8 cellular contexts compared by ENCODE assay signal in genomic region chr4:183840311-183840710, GRCh38.
DNase-seq lines count a peak whose midpoint lies in the region; ATAC-seq and TF ChIP-seq lines count a peak whose summit lies in the region.

No MANE protein-coding gene starts in this region.

- no peaks in the 10 kb centered on the region for H3K4me1 Mint-ChIP-seq in naive thymus-derived CD4-positive, alpha-beta T cell

- no peak for TF ChIP-seq POLR2A in erythroblast (IDR thresholded peaks at IDR 0.05; ENCODE audit: low read length)

- no peak overlapping the region for H3K27ac ChIP-seq in naive thymus-derived CD4-positive, alpha-beta T cell (ENCODE audit: low read depth, low read length)

- H3K9me3 Mint-ChIP-seq in naive thymus-derived CD4-positive, alpha-beta T cell, result peaks cover 0 to 2% (median 0%) of the 10 kb centered on the region in 11 donors

- no peaks in the 10 kb centered on the region for H3K9me3 ChIP-seq in naive thymus-derived CD4-positive, alpha-beta T cell (ENCODE audit: control insufficient read depth in 2 of 3, low read length in 3 of 3)

- H3K4me3 Mint-ChIP-seq in naive thymus-derived CD4-positive, alpha-beta T cell, result no peak overlapping the region

- no peaks in the 10 kb centered on the region for H3K36me3 ChIP-seq in naive thymus-derived CD4-positive, alpha-beta T cell (ENCODE audit: control insufficient read depth in 2 of 3, insufficient read depth in 3 of 3, low read length in 3 of 3)

- peaks cover 6 to 26% (median 20%) of the 10 kb centered on the region in 5 donors for H3K27me3 Mint-ChIP-seq in naive thymus-derived CD4-positive, alpha-beta T cell

- CTCF ChIA-PET in naive thymus-derived CD4-positive, alpha-beta T cell (lab: Charles Lee), result interaction anchor here (1.2 to 1.7 kb wide), 2 partner anchors 10 to 327 kb away, joined by 3 to 5 read pairs; no protein-coding TSS in a partner anchor

- intact Hi-C loops in Right ventricle myocardium inferior (cut with DNase I), result loop anchor here (1.0 to 10.0 kb wide), 5 partner anchors 64 to 328 kb away; partner anchors contain the start of gene STOX2
- intact Hi-C loops in cardiac septum (cut with DNase I), result loop anchor here (1.0 to 5.0 kb wide), 5 partner anchors 64 to 328 kb away; partner anchors contain the start of gene STOX2
- intact Hi-C loops in naive thymus-derived CD4-positive, alpha-beta T cell (cut with micrococcal nuclease), result loop anchor here (1.0 kb wide), 4 partner anchors 260 to 411 kb away; no protein-coding TSS in a partner anchor

- H3K4me3 ChIP-seq in naive thymus-derived CD4-positive, alpha-beta T cell (ENCODE audit: low read length), result no peak overlapping the region

- ATAC-seq in Right ventricle myocardium inferior (peak; percentile 81), HG03432 (IDR thresholded peaks at IDR 0.05; ENCODE audit: unreplicated experiment) (peak; percentile 76)
- peak; percentile 70 for ATAC-seq in naive thymus-derived CD4-positive, alpha-beta T cell

- H3K4me1 ChIP-seq in naive thymus-derived CD4-positive, alpha-beta T cell (ENCODE audit: control insufficient read depth in 2 of 2, insufficient read depth in 2 of 2, low read length in 2 of 2), result no peaks in the 10 kb centered on the region

- H3K36me3 Mint-ChIP-seq in naive thymus-derived CD4-positive, alpha-beta T cell, result no peaks in the 10 kb centered on the region

- POLR2A ChIA-PET in naive thymus-derived CD4-positive, alpha-beta T cell (lab: Charles Lee), result no interaction called here

- DNase-seq in Right ventricle myocardium inferior (ENCODE audit: missing footprints) (peak; percentile 85), cardiac septum (ENCODE audit: low spot score) (no peak), NOMO-1 treated with dmso at 0.1 percent for 144 hours (lab: John Stamatoyannopoulos, UW; ENCODE audit: unreplicated experiment) (peak; percentile 33), erythroblast (lab: John Stamatoyannopoulos, UW) (peak; percentile 68 to 80)
- DNase-seq in activated CD8-positive, alpha-beta memory T cell treated with anti-CD3 and anti-CD28 coated beads, Interleukin-2, amount 50 U/mL, for 4 hours, result peak; percentile 63
- DNase-seq in naive thymus-derived CD4-positive, alpha-beta T cell, result peak; percentile 27 to 62 (median 57)
- DNase-seq in stimulated activated naive CD4-positive, alpha-beta T cell (lab: John Stamatoyannopoulos, UW), result peak; percentile 16 to 61 (median 46)

- no peaks in the 10 kb centered on the region for H3K27me3 ChIP-seq in naive thymus-derived CD4-positive, alpha-beta T cell (ENCODE audit: control insufficient read depth in 2 of 2, insufficient read depth in 2 of 2, low read length in 2 of 2)

- H3K27ac Mint-ChIP-seq in naive thymus-derived CD4-positive, alpha-beta T cell, result no peak overlapping the region
